ENCODE assay signal across 2 cellular contexts in genomic region chr9:90942555-90942954, GRCh38.
TF ChIP-seq lines count a peak whose summit lies in the region.

No MANE protein-coding gene starts in this region.

TF ChIP-seq in H1, 55 proteins besides CTCF, POLR2A, EP300 and RAD21 (continued from another document):
- TF ChIP-seq SP2 (IDR thresholded peaks at IDR 0.05; ENCODE audit: low read length) (no peak), SIX5 (IDR thresholded peaks at IDR 0.05; ENCODE audit: low read depth, low read length) (no peak), SP4 (IDR thresholded peaks at IDR 0.05; ENCODE audit: low read length) (no peak), GABPA (IDR thresholded peaks at IDR 0.05; ENCODE audit: borderline replicate concordance, insufficient read depth, low read length) (no peak), POU5F1 (IDR thresholded peaks at IDR 0.05; ENCODE audit: low read depth, low read length) (no peak), SIRT6 (IDR thresholded peaks at IDR 0.05; ENCODE audit: low read length) (no peak), CBX5 (IDR thresholded peaks at IDR 0.05; ENCODE audit: low read depth, low read length) (no peak), TCF12 (IDR thresholded peaks at IDR 0.05; ENCODE audit: low read depth, low read length) (no peak), KDM1A (IDR thresholded peaks at IDR 0.05; ENCODE audit: borderline replicate concordance, low read length) (no peak), CTBP2 (IDR thresholded peaks at IDR 0.05; ENCODE audit: borderline replicate concordance, insufficient read depth, insufficient read length, low read length) (no peak), ZNF274 (IDR thresholded peaks at IDR 0.05; ENCODE audit: borderline replicate concordance, extremely low read depth, low read length) (no peak), RFX5 (IDR thresholded peaks at IDR 0.05; ENCODE audit: borderline replicate concordance, low read depth, low read length) (no peak), TAF7 (optimal IDR thresholded peaks at IDR 0.05; ENCODE audit: borderline replicate concordance, low read depth, low read length) (no peak), JUND (IDR thresholded peaks at IDR 0.05; ENCODE audit: low read length) (no peak), NRF1 (IDR thresholded peaks at IDR 0.05; ENCODE audit: low read depth, low read length) (no peak)
- TF ChIP-seq, protein P1, sequence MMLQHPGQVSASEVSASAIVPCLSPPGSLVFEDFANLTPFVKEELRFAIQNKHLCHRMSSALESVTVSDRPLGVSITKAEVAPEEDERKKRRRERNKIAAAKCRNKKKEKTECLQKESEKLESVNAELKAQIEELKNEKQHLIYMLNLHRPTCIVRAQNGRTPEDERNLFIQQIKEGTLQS (IDR thresholded peaks at IDR 0.05; ENCODE audit: insufficient read depth, low read depth, low read length) = no peak
TF ChIP-seq in H1: peak in this region for 0.

TF ChIP-seq in HEK293T, 16 proteins besides CTCF, POLR2A, EP300 and RAD21 (continued from another document):
- TF ChIP-seq HDGF (IDR thresholded peaks at IDR 0.05; ENCODE audit: borderline replicate concordance) (no peak), NFRKB (IDR thresholded peaks at IDR 0.05) (no peak), ELF4 (IDR thresholded peaks at IDR 0.05) (no peak), LEF1 (IDR thresholded peaks at IDR 0.05; ENCODE audit: borderline replicate concordance) (no peak), FOXM1 (IDR thresholded peaks at IDR 0.05; ENCODE audit: borderline replicate concordance) (no peak), SP1 (IDR thresholded peaks at IDR 0.05) (no peak), CTBP1 (IDR thresholded peaks at IDR 0.05; ENCODE audit: borderline replicate concordance) (no peak), PKNOX1 (IDR thresholded peaks at IDR 0.05) (no peak), BHLHE40 (IDR thresholded peaks at IDR 0.05; ENCODE audit: borderline replicate concordance) (no peak), SUZ12 (IDR thresholded peaks at IDR 0.05) (no peak), FOXK2 (IDR thresholded peaks at IDR 0.05) (no peak), ARNT (IDR thresholded peaks at IDR 0.05) (no peak)
